8 cellular contexts compared by ENCODE assay signal in the genomic region with DNA sequence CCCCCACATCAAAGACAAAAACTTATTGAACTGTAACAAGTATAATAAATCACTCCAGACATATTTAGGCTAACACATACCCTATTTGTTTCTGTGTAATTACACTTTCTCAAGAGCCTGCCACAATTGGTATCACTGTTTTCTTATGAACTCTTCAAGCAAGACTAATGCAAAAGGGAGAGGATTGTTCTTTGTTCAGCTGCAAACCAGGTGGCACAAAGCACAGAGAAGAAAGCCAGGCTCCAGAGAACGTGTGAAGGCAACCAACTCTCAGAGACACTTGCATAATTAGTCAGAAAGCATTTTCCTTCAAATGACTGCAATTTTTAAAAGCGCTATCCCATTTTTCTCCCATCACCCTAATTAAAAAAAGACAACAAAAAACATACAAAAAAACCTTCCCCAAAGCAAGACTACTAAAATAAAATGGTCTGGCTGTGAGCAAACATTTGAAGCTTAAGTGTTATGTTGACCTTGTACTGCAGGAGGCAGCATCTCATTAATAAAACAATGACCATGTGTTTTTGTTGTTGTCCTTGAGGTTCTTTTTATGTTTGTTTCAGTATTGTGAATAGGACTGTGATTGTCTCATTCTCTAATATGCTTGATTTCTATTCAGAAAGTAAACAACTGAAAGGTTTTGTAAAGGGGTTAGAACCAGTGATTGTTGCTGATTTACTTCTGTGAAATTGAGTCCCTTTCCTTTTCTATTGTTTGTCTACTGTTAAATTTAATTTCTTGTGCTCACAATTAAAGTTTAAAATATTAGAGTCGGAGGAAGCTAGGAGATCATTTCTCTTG.
A peak's percentile ranks its signal among the peaks of the same experiment; 100 is the strongest.
DNase-seq lines count a peak whose midpoint lies in the region; ATAC-seq, FAIRE-seq and TF ChIP-seq lines count a peak whose summit lies in the region.

No MANE protein-coding gene starts in this region.

- H3K36me3 ChIP-seq in Loucy (ENCODE audit: insufficient read depth, low read length) (no peaks in the 10 kb centered on the region), thoracic aorta (no peaks in the 10 kb centered on the region)

- H4K20me1 ChIP-seq in Loucy (ENCODE audit: insufficient read depth, low read length, poor library complexity, severe bottlenecking): no peaks in the 10 kb centered on the region

- H3K4me2 ChIP-seq in Loucy (ENCODE audit: low read depth, low read length, poor library complexity, severe bottlenecking): no peak overlapping the region

- no peaks in the 10 kb centered on the region for H3K9me3 Mint-ChIP-seq in WTC11
- H3K9me3 Mint-ChIP-seq in activated T-cell treated with anti-CD3 and anti-CD28 coated beads, Interleukin-2, amount 50 U/mL, for 24 hours: no peaks in the 10 kb centered on the region

- H3K79me2 ChIP-seq in Loucy (ENCODE audit: insufficient read depth, low read length): no peaks in the 10 kb centered on the region

- POLR2A ChIA-PET in WTC11 (lab: Charles Lee): no interaction called here

- peak overlapping the region; percentile 6 for H3K27ac Mint-ChIP-seq in WTC11
- H3K27ac Mint-ChIP-seq in activated T-cell treated with anti-CD3 and anti-CD28 coated beads, Interleukin-2, amount 50 U/mL, for 24 hours: no peak overlapping the region

- H3K4me3 Mint-ChIP-seq in WTC11: no peak overlapping the region
- H3K4me3 Mint-ChIP-seq in activated T-cell treated with anti-CD3 and anti-CD28 coated beads, Interleukin-2, amount 50 U/mL, for 24 hours: no peak overlapping the region

- peak overlapping the region; percentile 1 to 23 for H3K27ac ChIP-seq in thoracic aorta

- H3K4me1 Mint-ChIP-seq in WTC11: peaks cover 40% of the 10 kb centered on the region
- no peaks in the 10 kb centered on the region for H3K4me1 Mint-ChIP-seq in activated T-cell treated with anti-CD3 and anti-CD28 coated beads, Interleukin-2, amount 50 U/mL, for 24 hours (ENCODE audit: low read depth)

- no peak overlapping the region for H3K4me3 ChIP-seq in Loucy (ENCODE audit: low read length, poor library complexity, severe bottlenecking)
- H3K4me3 ChIP-seq in thoracic aorta: no peak overlapping the region

- no peaks in the 10 kb centered on the region for H3K9me2 ChIP-seq in Loucy (replicated peaks; ENCODE audit: low read depth, low read length)

- CTCF ChIA-PET in WTC11 (lab: Charles Lee): interaction anchor here (0.8 to 2.1 kb wide), 18 partner anchors 11 to 453 kb away, joined by 3 to 8 read pairs (median 4); partner anchors contain the start of gene PDE3A

- no peaks in the 10 kb centered on the region for H3K36me3 Mint-ChIP-seq in WTC11
- H3K36me3 Mint-ChIP-seq in activated T-cell treated with anti-CD3 and anti-CD28 coated beads, Interleukin-2, amount 50 U/mL, for 24 hours (ENCODE audit: low read depth): no peaks in the 10 kb centered on the region

- H3K4me1 ChIP-seq in Loucy (ENCODE audit: insufficient read depth, low read length, poor library complexity, severe bottlenecking) (no peaks in the 10 kb centered on the region), thoracic aorta (ENCODE audit: control insufficient read depth in 1 of 2, low read depth in 2 of 2) (peaks cover 15 to 63% of the 10 kb centered on the region in 2 donors)

- ATAC-seq in WTC11 (peak; percentile 72), thoracic aorta (ENCODE audit: insufficient number of reproducible peaks, low FRiP score, low read depth) (no peak)
- no peak for ATAC-seq in stimulated activated naive CD8-positive, alpha-beta T cell treated with anti-CD3 and anti-CD28 coated beads, Interleukin-15, Interleukin-2, amounts not matched to agents 100 U/mL and 50 U/mL, for 24 hours

- H3K27me3 ChIP-seq in Loucy (ENCODE audit: insufficient read depth, low read length, poor library complexity, severe bottlenecking) (no peaks in the 10 kb centered on the region), thoracic aorta (replicated peaks; ENCODE audit: insufficient read depth) (no peaks in the 10 kb centered on the region)

- H3K27me3 Mint-ChIP-seq in WTC11 (ENCODE audit: low read depth): peaks cover 3% of the 10 kb centered on the region
- H3K27me3 Mint-ChIP-seq in activated T-cell treated with anti-CD3 and anti-CD28 coated beads, Interleukin-2, amount 50 U/mL, for 24 hours: peaks cover 8% of the 10 kb centered on the region

- no peak for FAIRE-seq in GM19239 (lab: Jason Lieb, UNC)

- no peaks in the 10 kb centered on the region for H3F3A ChIP-seq in Loucy (ENCODE audit: low read depth)

- H3K9ac ChIP-seq in Loucy (ENCODE audit: low read depth, low read length, poor library complexity, severe bottlenecking): no peak overlapping the region

- DNase-seq in G401 (ENCODE audit: low spot score): peak; percentile 32
- no peak for DNase-seq in WTC11 (ENCODE audit: low spot score)
- DNase-seq in iPS DF 4.7 (ENCODE audit: extremely low read depth, low spot score): peak; percentile 22
- no peak for DNase-seq in thoracic aorta (ENCODE audit: low spot score)
- no peak for DNase-seq in stimulated activated naive CD8-positive, alpha-beta T cell treated with anti-CD3 and anti-CD28 coated beads, Interleukin-15, Interleukin-2, amounts not matched to agents 100 U/mL and 50 U/mL, for 24 hours
- no peak for DNase-seq in activated T-cell treated with anti-CD3 and anti-CD28 coated beads, Interleukin-2, amount 50 U/mL, for 24 hours
- DNase-seq in GM19239 (ENCODE audit: insufficient read length, low spot score): no peak

- H3K9me3 ChIP-seq in Loucy (ENCODE audit: insufficient read depth, low read depth, low read length) (no peaks in the 10 kb centered on the region), thoracic aorta (no peaks in the 10 kb centered on the region)

- H2AFZ ChIP-seq in Loucy (ENCODE audit: low read length): peak overlapping the region; percentile 81

- in situ Hi-C loops in G401 (cut with HindIII; ENCODE audit: low sequenced_read_pairs): no loop called here

- TF ChIP-seq CTCF in Loucy (conservative IDR thresholded peaks at IDR 0.05; ENCODE audit: low read length) (peak; percentile 76), WTC11 (IDR thresholded peaks at IDR 0.05) (0 out of 2 replicates have a peak, but pooled peaks have one; percentile 29), thoracic aorta (IDR thresholded peaks at IDR 0.05) (peak; percentile 51)

TF ChIP-seq in WTC11, 78 proteins besides CTCF, POLR2A, EP300 and RAD21 (continues in another document):
- TF ChIP-seq ZNF671 (CRISPR knock-in tag; IDR thresholded peaks at IDR 0.05) (no peak), ZBTB43 (CRISPR knock-in tag; IDR thresholded peaks at IDR 0.05) (no peak), ZNF263 (CRISPR knock-in tag; IDR thresholded peaks at IDR 0.05; ENCODE audit: low read depth) (no peak), TEAD1 (CRISPR knock-in tag; IDR thresholded peaks at IDR 0.05) (no peak), ESRRA (CRISPR knock-in tag; IDR thresholded peaks at IDR 0.05; ENCODE audit: borderline replicate concordance) (no peak), ELF4 (CRISPR knock-in tag; IDR thresholded peaks at IDR 0.05; ENCODE audit: low read depth) (no peak)
- TF ChIP-seq, protein P1, sequence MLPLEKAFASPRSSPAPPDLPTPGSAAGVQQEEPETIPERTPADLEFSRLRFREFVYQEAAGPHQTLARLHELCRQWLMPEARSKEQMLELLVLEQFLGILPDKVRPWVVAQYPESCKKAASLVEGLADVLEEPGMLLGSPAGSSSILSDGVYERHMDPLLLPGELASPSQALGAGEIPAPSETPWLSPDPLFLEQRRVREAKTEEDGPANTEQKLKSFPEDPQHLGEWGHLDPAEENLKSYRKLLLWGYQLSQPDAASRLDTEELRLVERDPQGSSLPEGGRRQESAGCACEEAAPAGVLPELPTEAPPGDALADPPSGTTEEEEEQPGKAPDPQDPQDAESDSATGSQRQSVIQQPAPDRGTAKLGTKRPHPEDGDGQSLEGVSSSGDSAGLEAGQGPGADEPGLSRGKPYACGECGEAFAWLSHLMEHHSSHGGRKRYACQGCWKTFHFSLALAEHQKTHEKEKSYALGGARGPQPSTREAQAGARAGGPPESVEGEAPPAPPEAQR (CRISPR knock-in tag; IDR thresholded peaks at IDR 0.05): no peak
- TF ChIP-seq, protein P2, sequence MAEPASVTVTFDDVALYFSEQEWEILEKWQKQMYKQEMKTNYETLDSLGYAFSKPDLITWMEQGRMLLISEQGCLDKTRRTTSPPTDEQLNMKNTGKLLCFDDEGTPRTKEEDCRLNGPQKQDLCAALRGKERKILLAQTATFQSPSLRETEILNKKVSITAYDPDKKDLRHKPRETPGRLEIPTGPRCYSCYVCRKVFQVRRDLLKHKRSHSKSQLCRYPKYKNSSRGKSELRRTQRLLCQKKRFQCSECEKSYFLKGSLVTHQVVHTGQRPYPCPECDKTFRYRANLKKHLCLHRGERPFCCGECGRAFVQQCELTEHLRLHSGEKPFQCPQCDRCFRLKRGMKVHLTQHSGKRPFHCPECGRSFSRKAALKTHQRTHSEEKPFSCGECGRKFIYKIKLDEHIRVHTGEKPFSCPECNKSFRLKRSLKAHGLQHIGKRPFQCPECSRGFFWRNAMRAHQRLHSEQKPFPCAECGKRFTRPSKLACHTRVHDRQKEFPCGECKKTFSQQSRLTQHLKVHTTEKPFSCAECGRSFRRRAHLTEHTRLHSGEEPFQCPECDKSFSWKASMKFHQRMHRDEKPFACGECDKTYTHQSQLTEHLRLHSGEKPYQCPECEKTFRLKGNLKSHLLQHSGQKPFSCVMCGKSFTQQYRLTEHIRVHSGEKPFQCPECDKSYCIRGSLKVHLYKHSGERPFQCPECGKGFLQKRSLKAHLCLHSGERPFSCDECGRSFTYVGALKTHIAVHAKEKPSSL (CRISPR knock-in tag; conservative IDR thresholded peaks at IDR 0.05): no peak

Comparison
In these comparisons a context has a peak if more than half of its experiments do, and no peak if none do; other contexts are left out.
1. DNase-seq: peak in G401 (single experiment) and iPS DF 4.7 (single experiment); none in WTC11 (single experiment), thoracic aorta (single experiment), stimulated activated naive CD8-positive, alpha-beta T cell treated with anti-CD3 and anti-CD28 coated beads, Interleukin-15, Interleukin-2, amounts not matched to agents 100 U/mL and 50 U/mL, for 24 hours (single experiment), activated T-cell treated with anti-CD3 and anti-CD28 coated beads, Interleukin-2, amount 50 U/mL, for 24 hours (single experiment) and GM19239 (single experiment).
2. Peak in every context shown above with its lines, with median percentiles within 50 percentile points of each other: CTCF ChIP-seq.